In genomic region chr11:61971177-61972111, GRCh38 we compare ENCODE assay signal across 8 cellular contexts. TPM values are rescaled to one million over a fixed set of nuclear protein-coding genes. Genes with fewer than 3 reads are reported as not detected.
DNase-seq lines count a peak whose midpoint lies in the region; ATAC-seq, FAIRE-seq and TF ChIP-seq lines count a peak whose summit lies in the region.

No MANE protein-coding gene starts in this region.

- H3K27ac ChIP-seq in OCI-LY7 (ENCODE audit: low read depth, low read length, poor library complexity, severe bottlenecking) (no peak overlapping the region), uterus (peak overlapping the region; percentile 100)

- ATAC-seq in GM21528 (IDR thresholded peaks at IDR 0.05; ENCODE audit: low FRiP score, unreplicated experiment) = no peak

- H3K4me2 ChIP-seq in OCI-LY7 (ENCODE audit: low read length) = peak overlapping the region; percentile 46

- H3K36me3 ChIP-seq in OCI-LY7 (ENCODE audit: insufficient read depth, low read length) (no peaks in the 10 kb centered on the region), uterus (no peaks in the 10 kb centered on the region)

- H3K27me3 Mint-ChIP-seq in activated naive CD8-positive, alpha-beta T cell = no peaks in the 10 kb centered on the region

- peak in 1 of 2 donors; percentile 46 for TF ChIP-seq POLR2A in uterus (IDR thresholded peaks at IDR 0.05)

- intact Hi-C loops in OCI-LY7 (cut with micrococcal nuclease; ENCODE audit: unreplicated experiment) (no loop called here), uterus (cut with DNase I; ENCODE audit: low total_unique reads) (no loop called here)

- H4K20me1 ChIP-seq in OCI-LY7 (ENCODE audit: insufficient read depth, low read length) = peaks cover 6% of the 10 kb centered on the region

- H3K9me2 ChIP-seq in OCI-LY7 (ENCODE audit: insufficient read depth, low read length) = no peaks in the 10 kb centered on the region

- DNase-seq in DMS53 (lab: John Stamatoyannopoulos, UW) = peak; percentile 96
- DNase-seq in HTR-8/SVneo (ENCODE audit: insufficient read length, low spot score) = peak; percentile 83
- peak; percentile 34 for DNase-seq in OCI-LY7 (ENCODE audit: low spot score)
- DNase-seq in glomerular visceral epithelial cell (ENCODE audit: extremely low spot score) = peak; percentile 99
- DNase-seq in non-pigmented ciliary epithelial cell (ENCODE audit: low read depth) = peak; percentile 97
- peak; percentile 99 to 100 for DNase-seq in uterus

- H2AFZ ChIP-seq in OCI-LY7 (ENCODE audit: low read length) = peak overlapping the region; percentile 44; the same call in 1 of the 2 replicates

- peaks cover under 1% of the 10 kb centered on the region for H3K36me3 Mint-ChIP-seq in activated naive CD8-positive, alpha-beta T cell

- no peak for FAIRE-seq in HTR-8/SVneo (lab: Jason Lieb, UNC)

- no TSS peak for BruUV-seq in OCI-LY7 (replicated peaks; lab: Mats Ljungman, UMichigan)

- POLR2A ChIA-PET in OCI-LY7 (lab: Charles Lee) = interaction anchor here (0.6 kb wide), 1 partner anchor 16 kb away, joined by 3 read pairs; no protein-coding TSS in a partner anchor

- H3K9me3 Mint-ChIP-seq in activated naive CD8-positive, alpha-beta T cell (ENCODE audit: low read depth) = no peaks in the 10 kb centered on the region

- H3K79me2 ChIP-seq in OCI-LY7 (ENCODE audit: insufficient read depth, low read depth, low read length) = peaks cover 6% of the 10 kb centered on the region

- TF ChIP-seq CTCF in OCI-LY7 (conservative IDR thresholded peaks at IDR 0.05; ENCODE audit: low read length) (no peak), uterus (IDR thresholded peaks at IDR 0.05) (peak in 1 of 4 experiments; percentile 5)

- H3K27ac Mint-ChIP-seq in activated naive CD8-positive, alpha-beta T cell = peak overlapping the region; percentile 67

- CTCF ChIA-PET in OCI-LY7 (lab: Charles Lee; ENCODE audit: unreplicated experiment) = no interaction called here

- H3K4me1 ChIP-seq in OCI-LY7 (ENCODE audit: insufficient read depth, low read length, poor library complexity, severe bottlenecking) = peaks cover 44% of the 10 kb centered on the region
- H3K4me1 ChIP-seq in uterus = peaks cover 25% of the 10 kb centered on the region in 2 donors

- H3K4me3 ChIP-seq in OCI-LY7 (ENCODE audit: low read depth, low read length, poor library complexity, severe bottlenecking) = no peak overlapping the region
- no peak overlapping the region for H3K4me3 ChIP-seq in uterus

- H3K9me3 ChIP-seq in OCI-LY7 (ENCODE audit: low read length) (no peaks in the 10 kb centered on the region), uterus (no peaks in the 10 kb centered on the region)

- no peaks in the 10 kb centered on the region for H3K27me3 ChIP-seq in uterus

- peaks cover 47% of the 10 kb centered on the region for H3K4me1 Mint-ChIP-seq in activated naive CD8-positive, alpha-beta T cell (ENCODE audit: low read depth)

- H3K4me3 Mint-ChIP-seq in activated naive CD8-positive, alpha-beta T cell = peak overlapping the region; percentile 36

RNA-seq across cellular contexts. Expression of gene FTH1, which starts 4.0 kb away (rescaled TPM):
- total RNA-seq in OCI-LY7 (2014; rRNA removed; shearing (Covaris generic)) = 143 and 153 TPM in 2 replicates
- total RNA-seq in OCI-LY7 (2022) = 185 and 245 TPM in 2 replicates
- total RNA-seq in uterus = 1,000 to 10,000 TPM in 3 of 4 donors, 100 to 1,000 TPM in 1; 402 to 1,927 (median 1,615) TPM

RNA-seq across cellular contexts. Expression of gene BEST1, which starts 21.3 kb away (rescaled TPM):
- 1.5 and 3.1 TPM in 2 replicates for total RNA-seq in OCI-LY7 (2014; rRNA removed; shearing (Covaris generic))
- total RNA-seq in OCI-LY7 (2022) (1.9 and 3.3 TPM in 2 replicates), uterus (10 to 100 TPM in 1 of 4 donors, 1 to 10 TPM in 3; 3.3 to 11.1 (median 3.9) TPM)

RNA-seq across cellular contexts. Expression of gene RAB3IL1, which starts 54.1 kb away (rescaled TPM):
- not detected in 2 replicates for total RNA-seq in OCI-LY7 (2014; rRNA removed; shearing (Covaris generic))
- not detected in 2 replicates for total RNA-seq in OCI-LY7 (2022)
- 10 to 100 TPM; 12.6 to 60.3 (median 26.8) TPM for total RNA-seq in uterus

Comparison
In these comparisons a context has a peak if more than half of its experiments do, and no peak if none do; other contexts are left out.
1. DNase-seq: peak in every context shown above with its lines; median percentile 100 in uterus; 99 in glomerular visceral epithelial cell; 97 in non-pigmented ciliary epithelial cell; 96 in DMS53; 83 in HTR-8/SVneo; 34 in OCI-LY7.
2. RNA of gene RAB3IL1, which starts 54.1 kb away (total RNA-seq): 12.6 to 60.3 TPM in uterus; not detected in OCI-LY7; every median in the first group is over 10 times any median in the second.